1 cellular context compared by ENCODE assay signal in the genomic region with DNA sequence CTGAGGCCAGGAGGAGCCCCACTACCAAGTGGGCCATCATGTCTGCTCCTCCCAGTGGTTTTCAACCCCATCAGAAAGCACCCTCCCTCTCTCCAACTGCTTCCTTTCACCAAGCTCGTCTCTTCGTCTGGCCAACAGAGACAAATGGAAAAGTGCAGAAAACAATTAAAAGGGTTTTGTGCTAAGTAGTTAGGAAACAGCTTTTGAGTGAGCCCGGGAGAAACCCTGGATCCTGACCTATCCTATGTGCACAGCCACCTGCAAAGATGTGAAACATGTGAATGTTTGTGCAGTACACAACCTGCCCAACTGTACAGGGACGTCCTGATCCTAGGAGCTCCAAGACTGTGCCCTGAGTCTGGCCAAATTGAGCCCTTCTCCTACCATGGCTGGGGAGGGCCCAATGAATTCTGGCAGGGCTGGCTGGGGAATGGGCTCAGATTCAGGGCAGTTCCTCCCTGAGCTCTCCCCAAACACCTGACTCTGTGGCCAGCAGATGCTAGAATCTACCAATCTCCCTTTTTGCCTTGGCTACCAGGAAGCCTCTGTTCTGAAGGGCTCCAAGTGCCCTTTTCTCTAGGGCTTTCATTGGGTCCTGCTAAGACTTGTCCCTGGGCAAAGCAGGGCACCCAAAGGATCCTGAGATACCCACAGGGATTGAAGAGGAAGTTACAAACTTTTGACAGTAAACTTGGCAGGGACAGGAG.
TF ChIP-seq lines count a peak whose summit lies in the region.

No MANE protein-coding gene starts in this region.

TF ChIP-seq in HCT116, 20 proteins besides CTCF, POLR2A, EP300 and RAD21 (continued from another document):
- TF ChIP-seq YY1 (IDR thresholded peaks at IDR 0.05; ENCODE audit: extremely low read depth, insufficient replicate concordance, low read depth, low read length): no peak
- TF ChIP-seq, protein P1, sequence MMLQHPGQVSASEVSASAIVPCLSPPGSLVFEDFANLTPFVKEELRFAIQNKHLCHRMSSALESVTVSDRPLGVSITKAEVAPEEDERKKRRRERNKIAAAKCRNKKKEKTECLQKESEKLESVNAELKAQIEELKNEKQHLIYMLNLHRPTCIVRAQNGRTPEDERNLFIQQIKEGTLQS (IDR thresholded peaks at IDR 0.05): no peak
- TF ChIP-seq CBX3 (IDR thresholded peaks at IDR 0.05; ENCODE audit: low read depth): no peak
